Comparison of ENCODE assay signal across 1 cellular context in the genomic region with DNA sequence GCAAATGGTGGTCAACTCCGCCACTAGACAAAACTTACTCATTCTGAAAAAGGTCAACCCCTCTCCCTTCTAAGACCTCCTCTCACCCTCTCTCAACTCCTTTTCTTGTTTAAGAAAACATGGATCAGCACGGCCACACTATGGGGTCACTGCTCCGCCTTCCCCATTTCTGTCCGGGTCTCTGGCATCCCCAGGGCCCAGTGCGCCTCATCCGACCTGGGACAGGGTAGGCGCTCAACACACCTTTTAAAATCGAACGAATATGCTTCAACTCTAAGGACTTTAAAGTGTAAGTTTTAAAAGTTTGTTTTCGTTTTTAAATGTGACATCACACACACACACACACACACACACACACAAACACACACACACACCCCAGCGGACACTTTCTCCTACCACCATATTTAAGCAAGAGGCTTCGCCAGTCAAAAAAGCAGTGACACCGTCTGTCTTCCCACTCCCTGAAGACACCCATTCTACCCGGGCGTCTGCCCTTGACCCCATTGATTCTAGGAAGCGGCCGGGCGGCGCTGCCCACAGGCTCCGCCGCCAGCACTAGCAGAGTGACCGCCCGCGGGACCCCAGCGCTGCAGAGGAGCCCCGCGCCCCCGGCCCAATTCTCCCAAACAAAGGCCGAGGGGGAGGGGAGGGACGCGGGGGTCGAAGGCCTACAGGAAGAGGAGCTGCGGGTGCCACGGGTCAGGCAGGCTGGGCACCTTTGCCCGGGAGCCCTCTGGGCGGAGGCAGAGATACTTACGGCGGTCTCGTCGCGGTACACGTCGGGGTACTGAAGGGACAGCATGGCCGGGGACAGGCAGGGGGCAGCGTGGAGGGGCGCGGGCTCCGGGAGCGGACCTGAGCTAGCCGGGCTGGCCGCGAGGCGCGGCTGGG.
A peak's percentile ranks its signal among the peaks of the same experiment; 100 is the strongest.
TF ChIP-seq lines count a peak whose summit lies in the region.

No MANE protein-coding gene starts in this region.

TF ChIP-seq in HepG2, 621 proteins besides CTCF, POLR2A, EP300 and RAD21 (continued from another document and continues in another):
- TF ChIP-seq, protein P1, sequence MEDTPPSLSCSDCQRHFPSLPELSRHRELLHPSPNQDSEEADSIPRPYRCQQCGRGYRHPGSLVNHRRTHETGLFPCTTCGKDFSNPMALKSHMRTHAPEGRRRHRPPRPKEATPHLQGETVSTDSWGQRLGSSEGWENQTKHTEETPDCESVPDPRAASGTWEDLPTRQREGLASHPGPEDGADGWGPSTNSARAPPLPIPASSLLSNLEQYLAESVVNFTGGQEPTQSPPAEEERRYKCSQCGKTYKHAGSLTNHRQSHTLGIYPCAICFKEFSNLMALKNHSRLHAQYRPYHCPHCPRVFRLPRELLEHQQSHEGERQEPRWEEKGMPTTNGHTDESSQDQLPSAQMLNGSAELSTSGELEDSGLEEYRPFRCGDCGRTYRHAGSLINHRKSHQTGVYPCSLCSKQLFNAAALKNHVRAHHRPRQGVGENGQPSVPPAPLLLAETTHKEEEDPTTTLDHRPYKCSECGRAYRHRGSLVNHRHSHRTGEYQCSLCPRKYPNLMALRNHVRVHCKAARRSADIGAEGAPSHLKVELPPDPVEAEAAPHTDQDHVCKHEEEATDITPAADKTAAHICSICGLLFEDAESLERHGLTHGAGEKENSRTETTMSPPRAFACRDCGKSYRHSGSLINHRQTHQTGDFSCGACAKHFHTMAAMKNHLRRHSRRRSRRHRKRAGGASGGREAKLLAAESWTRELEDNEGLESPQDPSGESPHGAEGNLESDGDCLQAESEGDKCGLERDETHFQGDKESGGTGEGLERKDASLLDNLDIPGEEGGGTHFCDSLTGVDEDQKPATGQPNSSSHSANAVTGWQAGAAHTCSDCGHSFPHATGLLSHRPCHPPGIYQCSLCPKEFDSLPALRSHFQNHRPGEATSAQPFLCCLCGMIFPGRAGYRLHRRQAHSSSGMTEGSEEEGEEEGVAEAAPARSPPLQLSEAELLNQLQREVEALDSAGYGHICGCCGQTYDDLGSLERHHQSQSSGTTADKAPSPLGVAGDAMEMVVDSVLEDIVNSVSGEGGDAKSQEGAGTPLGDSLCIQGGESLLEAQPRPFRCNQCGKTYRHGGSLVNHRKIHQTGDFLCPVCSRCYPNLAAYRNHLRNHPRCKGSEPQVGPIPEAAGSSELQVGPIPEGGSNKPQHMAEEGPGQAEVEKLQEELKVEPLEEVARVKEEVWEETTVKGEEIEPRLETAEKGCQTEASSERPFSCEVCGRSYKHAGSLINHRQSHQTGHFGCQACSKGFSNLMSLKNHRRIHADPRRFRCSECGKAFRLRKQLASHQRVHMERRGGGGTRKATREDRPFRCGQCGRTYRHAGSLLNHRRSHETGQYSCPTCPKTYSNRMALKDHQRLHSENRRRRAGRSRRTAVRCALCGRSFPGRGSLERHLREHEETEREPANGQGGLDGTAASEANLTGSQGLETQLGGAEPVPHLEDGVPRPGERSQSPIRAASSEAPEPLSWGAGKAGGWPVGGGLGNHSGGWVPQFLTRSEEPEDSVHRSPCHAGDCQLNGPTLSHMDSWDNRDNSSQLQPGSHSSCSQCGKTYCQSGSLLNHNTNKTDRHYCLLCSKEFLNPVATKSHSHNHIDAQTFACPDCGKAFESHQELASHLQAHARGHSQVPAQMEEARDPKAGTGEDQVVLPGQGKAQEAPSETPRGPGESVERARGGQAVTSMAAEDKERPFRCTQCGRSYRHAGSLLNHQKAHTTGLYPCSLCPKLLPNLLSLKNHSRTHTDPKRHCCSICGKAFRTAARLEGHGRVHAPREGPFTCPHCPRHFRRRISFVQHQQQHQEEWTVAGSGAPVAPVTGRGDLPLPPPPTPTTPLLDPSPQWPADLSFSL (CRISPR knock-in tag; IDR thresholded peaks at IDR 0.05): peak; percentile 91
- TF ChIP-seq KDM4B (CRISPR knock-in tag; IDR thresholded peaks at IDR 0.05) (no peak), RCOR2 (CRISPR knock-in tag; IDR thresholded peaks at IDR 0.05) (no peak), KMT2A (CRISPR knock-in tag; IDR thresholded peaks at IDR 0.05) (peak; percentile 16; the same call in 1 of the 2 replicates), HNRNPL (IDR thresholded peaks at IDR 0.05; ENCODE audit: low read depth, low read length) (peak; percentile 92), ZNF230 (CRISPR knock-in tag; IDR thresholded peaks at IDR 0.05) (peak; percentile 71; the same call in 1 of the 2 replicates), RELA (CRISPR knock-in tag; IDR thresholded peaks at IDR 0.05) (0 out of 2 replicates have a peak, but pooled peaks have one; percentile 37), ZFX (CRISPR knock-in tag; IDR thresholded peaks at IDR 0.05; ENCODE audit: low read depth) (peak; percentile 58), ONECUT2 (CRISPR knock-in tag; IDR thresholded peaks at IDR 0.05) (peak; percentile 9), ZBTB21 (CRISPR knock-in tag; IDR thresholded peaks at IDR 0.05) (no peak), HMG20A (CRISPR knock-in tag; IDR thresholded peaks at IDR 0.05; ENCODE audit: borderline replicate concordance) (no peak), STAT5B (CRISPR knock-in tag; IDR thresholded peaks at IDR 0.05) (no peak), ZNF768 (CRISPR knock-in tag; IDR thresholded peaks at IDR 0.05) (0 out of 2 replicates have a peak, but pooled peaks have one; percentile 48), ARNT (IDR thresholded peaks at IDR 0.05) (no peak), KAT7 (CRISPR knock-in tag; IDR thresholded peaks at IDR 0.05; ENCODE audit: borderline replicate concordance) (peak; percentile 58; the same call in 1 of the 2 replicates), ZMYM3 (CRISPR knock-in tag; IDR thresholded peaks at IDR 0.05) (no peak; the same call in 1 of the 2 replicates), HES4 (CRISPR knock-in tag; IDR thresholded peaks at IDR 0.05; ENCODE audit: borderline replicate concordance) (peak; percentile 65), NR1H2 (CRISPR knock-in tag; IDR thresholded peaks at IDR 0.05; ENCODE audit: borderline replicate concordance, low read depth) (no peak), SP4 (CRISPR knock-in tag; IDR thresholded peaks at IDR 0.05) (no peak), TBL1XR1 (IDR thresholded peaks at IDR 0.05; ENCODE audit: borderline replicate concordance, low read length, partially characterized antibody) (no peak), NR3C1 (CRISPR knock-in tag; IDR thresholded peaks at IDR 0.05) (no peak), TP53 (CRISPR knock-in tag; conservative IDR thresholded peaks at IDR 0.05) (no peak), ZNF350 (CRISPR knock-in tag; IDR thresholded peaks at IDR 0.05; ENCODE audit: borderline replicate concordance, low read depth) (no peak), ZSCAN29 (CRISPR knock-in tag; conservative IDR thresholded peaks at IDR 0.05) (0 out of 2 replicates have a peak, but pooled peaks have one; percentile 19), DNMT3B (CRISPR knock-in tag; conservative IDR thresholded peaks at IDR 0.05) (0 out of 2 replicates have a peak, but pooled peaks have one; percentile 34), SOX6 (IDR thresholded peaks at IDR 0.05) (no peak), SOX6 (CRISPR knock-in tag; IDR thresholded peaks at IDR 0.05) (0 out of 2 replicates have a peak, but pooled peaks have one; percentile 15), ZFP41 (CRISPR knock-in tag; IDR thresholded peaks at IDR 0.05; ENCODE audit: borderline replicate concordance) (no peak), MEIS1 (CRISPR knock-in tag; IDR thresholded peaks at IDR 0.05; ENCODE audit: borderline replicate concordance) (0 out of 2 replicates have a peak, but pooled peaks have one; percentile 20), U2AF2 (IDR thresholded peaks at IDR 0.05; ENCODE audit: low read depth, low read length) (no peak), ZNF432 (CRISPR knock-in tag; IDR thresholded peaks at IDR 0.05; ENCODE audit: borderline replicate concordance) (no peak), HNRNPLL (IDR thresholded peaks at IDR 0.05; ENCODE audit: low read depth, low read length, poor library complexity, severe bottlenecking) (peak; percentile 15), CENPT (CRISPR knock-in tag; IDR thresholded peaks at IDR 0.05; ENCODE audit: low read depth) (no peak), ZNF777 (CRISPR knock-in tag; IDR thresholded peaks at IDR 0.05) (peak; percentile 97)
- TF ChIP-seq, protein P2, sequence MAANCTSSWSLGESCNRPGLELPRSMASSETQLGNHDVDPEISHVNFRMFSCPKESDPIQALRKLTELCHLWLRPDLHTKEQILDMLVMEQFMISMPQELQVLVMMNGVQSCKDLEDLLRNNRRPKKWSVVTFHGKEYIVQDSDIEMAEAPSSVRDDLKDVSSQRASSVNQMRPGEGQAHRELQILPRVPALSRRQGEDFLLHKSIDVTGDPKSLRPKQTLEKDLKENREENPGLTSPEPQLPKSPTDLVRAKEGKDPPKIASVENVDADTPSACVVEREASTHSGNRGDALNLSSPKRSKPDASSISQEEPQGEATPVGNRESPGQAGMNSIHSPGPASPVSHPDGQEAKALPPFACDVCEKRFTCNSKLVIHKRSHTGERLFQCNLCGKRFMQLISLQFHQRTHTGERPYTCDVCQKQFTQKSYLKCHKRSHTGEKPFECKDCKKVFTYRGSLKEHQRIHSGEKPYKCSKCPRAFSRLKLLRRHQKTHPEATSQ (CRISPR knock-in tag; IDR thresholded peaks at IDR 0.05; ENCODE audit: borderline replicate concordance): peak; percentile 36; the same call in 1 of the 2 replicates
- TF ChIP-seq, protein P3, sequence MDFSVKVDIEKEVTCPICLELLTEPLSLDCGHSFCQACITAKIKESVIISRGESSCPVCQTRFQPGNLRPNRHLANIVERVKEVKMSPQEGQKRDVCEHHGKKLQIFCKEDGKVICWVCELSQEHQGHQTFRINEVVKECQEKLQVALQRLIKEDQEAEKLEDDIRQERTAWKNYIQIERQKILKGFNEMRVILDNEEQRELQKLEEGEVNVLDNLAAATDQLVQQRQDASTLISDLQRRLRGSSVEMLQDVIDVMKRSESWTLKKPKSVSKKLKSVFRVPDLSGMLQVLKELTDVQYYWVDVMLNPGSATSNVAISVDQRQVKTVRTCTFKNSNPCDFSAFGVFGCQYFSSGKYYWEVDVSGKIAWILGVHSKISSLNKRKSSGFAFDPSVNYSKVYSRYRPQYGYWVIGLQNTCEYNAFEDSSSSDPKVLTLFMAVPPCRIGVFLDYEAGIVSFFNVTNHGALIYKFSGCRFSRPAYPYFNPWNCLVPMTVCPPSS (IDR thresholded peaks at IDR 0.05): no peak
- TF ChIP-seq, protein P4, sequence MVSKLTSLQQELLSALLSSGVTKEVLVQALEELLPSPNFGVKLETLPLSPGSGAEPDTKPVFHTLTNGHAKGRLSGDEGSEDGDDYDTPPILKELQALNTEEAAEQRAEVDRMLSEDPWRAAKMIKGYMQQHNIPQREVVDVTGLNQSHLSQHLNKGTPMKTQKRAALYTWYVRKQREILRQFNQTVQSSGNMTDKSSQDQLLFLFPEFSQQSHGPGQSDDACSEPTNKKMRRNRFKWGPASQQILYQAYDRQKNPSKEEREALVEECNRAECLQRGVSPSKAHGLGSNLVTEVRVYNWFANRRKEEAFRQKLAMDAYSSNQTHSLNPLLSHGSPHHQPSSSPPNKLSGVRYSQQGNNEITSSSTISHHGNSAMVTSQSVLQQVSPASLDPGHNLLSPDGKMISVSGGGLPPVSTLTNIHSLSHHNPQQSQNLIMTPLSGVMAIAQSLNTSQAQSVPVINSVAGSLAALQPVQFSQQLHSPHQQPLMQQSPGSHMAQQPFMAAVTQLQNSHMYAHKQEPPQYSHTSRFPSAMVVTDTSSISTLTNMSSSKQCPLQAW (CRISPR knock-in tag; IDR thresholded peaks at IDR 0.05): no peak
- TF ChIP-seq, protein P5, sequence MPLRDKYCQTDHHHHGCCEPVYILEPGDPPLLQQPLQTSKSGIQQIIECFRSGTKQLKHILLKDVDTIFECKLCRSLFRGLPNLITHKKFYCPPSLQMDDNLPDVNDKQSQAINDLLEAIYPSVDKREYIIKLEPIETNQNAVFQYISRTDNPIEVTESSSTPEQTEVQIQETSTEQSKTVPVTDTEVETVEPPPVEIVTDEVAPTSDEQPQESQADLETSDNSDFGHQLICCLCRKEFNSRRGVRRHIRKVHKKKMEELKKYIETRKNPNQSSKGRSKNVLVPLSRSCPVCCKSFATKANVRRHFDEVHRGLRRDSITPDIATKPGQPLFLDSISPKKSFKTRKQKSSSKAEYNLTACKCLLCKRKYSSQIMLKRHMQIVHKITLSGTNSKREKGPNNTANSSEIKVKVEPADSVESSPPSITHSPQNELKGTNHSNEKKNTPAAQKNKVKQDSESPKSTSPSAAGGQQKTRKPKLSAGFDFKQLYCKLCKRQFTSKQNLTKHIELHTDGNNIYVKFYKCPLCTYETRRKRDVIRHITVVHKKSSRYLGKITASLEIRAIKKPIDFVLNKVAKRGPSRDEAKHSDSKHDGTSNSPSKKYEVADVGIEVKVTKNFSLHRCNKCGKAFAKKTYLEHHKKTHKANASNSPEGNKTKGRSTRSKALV (CRISPR knock-in tag; IDR thresholded peaks at IDR 0.05): no peak
- TF ChIP-seq, protein P6, sequence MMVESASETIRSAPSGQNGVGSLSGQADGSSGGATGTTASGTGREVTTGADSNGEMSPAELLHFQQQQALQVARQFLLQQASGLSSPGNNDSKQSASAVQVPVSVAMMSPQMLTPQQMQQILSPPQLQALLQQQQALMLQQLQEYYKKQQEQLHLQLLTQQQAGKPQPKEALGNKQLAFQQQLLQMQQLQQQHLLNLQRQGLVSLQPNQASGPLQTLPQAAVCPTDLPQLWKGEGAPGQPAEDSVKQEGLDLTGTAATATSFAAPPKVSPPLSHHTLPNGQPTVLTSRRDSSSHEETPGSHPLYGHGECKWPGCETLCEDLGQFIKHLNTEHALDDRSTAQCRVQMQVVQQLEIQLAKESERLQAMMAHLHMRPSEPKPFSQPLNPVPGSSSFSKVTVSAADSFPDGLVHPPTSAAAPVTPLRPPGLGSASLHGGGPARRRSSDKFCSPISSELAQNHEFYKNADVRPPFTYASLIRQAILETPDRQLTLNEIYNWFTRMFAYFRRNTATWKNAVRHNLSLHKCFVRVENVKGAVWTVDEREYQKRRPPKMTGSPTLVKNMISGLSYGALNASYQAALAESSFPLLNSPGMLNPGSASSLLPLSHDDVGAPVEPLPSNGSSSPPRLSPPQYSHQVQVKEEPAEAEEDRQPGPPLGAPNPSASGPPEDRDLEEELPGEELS (CRISPR knock-in tag; IDR thresholded peaks at IDR 0.05): no peak
